8 cellular contexts compared by ENCODE assay signal in genomic region chr7:140230862-140231778, GRCh38. TPM values are rescaled to one million over a fixed set of nuclear protein-coding genes. Genes with fewer than 3 reads are reported as not detected.
DNase-seq lines count a peak whose midpoint lies in the region; ATAC-seq and TF ChIP-seq lines count a peak whose summit lies in the region.

No MANE protein-coding gene starts in this region.

- POLR2A ChIA-PET in CD8-positive, alpha-beta T cell (lab: Charles Lee): interaction anchor here (1.0 to 5.1 kb wide), 9 partner anchors 11 to 73 kb away, joined by 3 to 127 read pairs (median 6); partner anchors contain the start of gene KDM7A

- peak overlapping the region; percentile 92 for H3K4me3 Mint-ChIP-seq in CD8-positive, alpha-beta T cell
- peak overlapping the region; percentile 93 for H3K4me3 Mint-ChIP-seq in T-helper 1 cell treated with Interleukin-12 subunit alpha and Interleukin-12 subunit beta and Interleukin-4 antibody, amounts not matched to agents 30 μg/mL and 1 μg/mL, for 36 hours

- peak overlapping the region; percentile 78 for H3K4me2 ChIP-seq in skeletal muscle satellite cell (ENCODE audit: low read length)

- no peaks in the 10 kb centered on the region for H3K9me3 ChIP-seq in CD8-positive, alpha-beta T cell (ENCODE audit: low read length)
- no peaks in the 10 kb centered on the region for H3K9me3 ChIP-seq in iPS DF 6.9 (ENCODE audit: control insufficient read depth, insufficient read depth, low read length)
- no peaks in the 10 kb centered on the region for H3K9me3 ChIP-seq in skeletal muscle satellite cell (replicated peaks; ENCODE audit: low read length)

- peak overlapping the region; percentile 12 for H3K9ac ChIP-seq in skeletal muscle satellite cell (ENCODE audit: low read depth, low read length)

- peaks cover 40% of the 10 kb centered on the region for H3K4me1 Mint-ChIP-seq in CD8-positive, alpha-beta T cell (ENCODE audit: low read depth)
- H3K4me1 Mint-ChIP-seq in T-helper 1 cell treated with Interleukin-12 subunit alpha and Interleukin-12 subunit beta and Interleukin-4 antibody, amounts not matched to agents 30 μg/mL and 1 μg/mL, for 36 hours (ENCODE audit: low read depth): peaks cover 42% of the 10 kb centered on the region

- DNase-seq in CD8-positive, alpha-beta T cell: peak in 6 of 7 experiments; percentile 25 to 75 (median 54)
- peak; percentile 72 for DNase-seq in Jurkat, Clone E6-1 (ENCODE audit: low read depth, low spot score)
- DNase-seq in astrocyte of the hippocampus (ENCODE audit: low read depth, low spot score) (peak; percentile 62), iPS DF 6.9 (ENCODE audit: low read depth, low spot score) (peak; percentile 73)

- TF ChIP-seq CTCF in CD8-positive, alpha-beta T cell (IDR thresholded peaks at IDR 0.05): no peak

- H3K36me3 Mint-ChIP-seq in CD8-positive, alpha-beta T cell: peaks cover 3% of the 10 kb centered on the region
- H3K36me3 Mint-ChIP-seq in T-helper 1 cell treated with Interleukin-12 subunit alpha and Interleukin-12 subunit beta and Interleukin-4 antibody, amounts not matched to agents 30 μg/mL and 1 μg/mL, for 36 hours (ENCODE audit: low read depth): peaks cover 2% of the 10 kb centered on the region

- ATAC-seq in CD8-positive, alpha-beta T cell: peak; percentile 19
- ATAC-seq in HG03565 (IDR thresholded peaks at IDR 0.05; ENCODE audit: unreplicated experiment): no peak
- no peak for ATAC-seq in GM18517 (IDR thresholded peaks at IDR 0.05; ENCODE audit: unreplicated experiment)

- H3K4me3 ChIP-seq in CD8-positive, alpha-beta T cell (ENCODE audit: low read depth, low read length): peak overlapping the region; percentile 73
- peak overlapping the region; percentile 77 for H3K4me3 ChIP-seq in Jurkat, Clone E6-1 (ENCODE audit: low read length)
- peak overlapping the region; percentile 63; the same call in 1 of the 2 replicates for H3K4me3 ChIP-seq in iPS DF 6.9 (ENCODE audit: low read length)
- peak overlapping the region; percentile 71 for H3K4me3 ChIP-seq in skeletal muscle satellite cell (ENCODE audit: low read length)

- peaks cover 25% of the 10 kb centered on the region for H3K4me1 ChIP-seq in CD8-positive, alpha-beta T cell (ENCODE audit: insufficient read depth, low read length)
- no peaks in the 10 kb centered on the region for H3K4me1 ChIP-seq in iPS DF 6.9 (ENCODE audit: control insufficient read depth, insufficient read depth, low read length)
- peaks cover 14% of the 10 kb centered on the region for H3K4me1 ChIP-seq in skeletal muscle satellite cell (ENCODE audit: control insufficient read depth, insufficient read depth, low read length)

- no peaks in the 10 kb centered on the region for H3K9me3 Mint-ChIP-seq in CD8-positive, alpha-beta T cell
- no peaks in the 10 kb centered on the region for H3K9me3 Mint-ChIP-seq in T-helper 1 cell treated with Interleukin-12 subunit alpha and Interleukin-12 subunit beta and Interleukin-4 antibody, amounts not matched to agents 30 μg/mL and 1 μg/mL, for 36 hours

- no peaks in the 10 kb centered on the region for H3K27me3 ChIP-seq in CD8-positive, alpha-beta T cell (ENCODE audit: insufficient read depth, low read length)
- H3K27me3 ChIP-seq in iPS DF 6.9 (ENCODE audit: control insufficient read depth, insufficient read depth, low read length): no peaks in the 10 kb centered on the region
- H3K27me3 ChIP-seq in skeletal muscle satellite cell (ENCODE audit: control insufficient read depth, insufficient read depth, low read length): peaks cover 62% of the 10 kb centered on the region

- CTCF ChIA-PET in CD8-positive, alpha-beta T cell (lab: Charles Lee): interaction anchor here (0.8 to 6.4 kb wide), 5 partner anchors 21 to 73 kb away, joined by 3 to 35 read pairs (median 4); no protein-coding TSS in a partner anchor

- no peaks in the 10 kb centered on the region for H3K27me3 Mint-ChIP-seq in CD8-positive, alpha-beta T cell (ENCODE audit: low read depth)
- no peaks in the 10 kb centered on the region for H3K27me3 Mint-ChIP-seq in T-helper 1 cell treated with Interleukin-12 subunit alpha and Interleukin-12 subunit beta and Interleukin-4 antibody, amounts not matched to agents 30 μg/mL and 1 μg/mL, for 36 hours (ENCODE audit: low read depth)

- peak overlapping the region; percentile 100 for H3K27ac Mint-ChIP-seq in CD8-positive, alpha-beta T cell
- peak overlapping the region; percentile 93 for H3K27ac Mint-ChIP-seq in T-helper 1 cell treated with Interleukin-12 subunit alpha and Interleukin-12 subunit beta and Interleukin-4 antibody, amounts not matched to agents 30 μg/mL and 1 μg/mL, for 36 hours

- no CpG with 5 or more reads among the region's 60 CpGs for WGBS in iPS DF 6.9 (ENCODE audit: insufficient coverage, insufficient read length)

- peak overlapping the region; percentile 85 for H3K27ac ChIP-seq in CD8-positive, alpha-beta T cell (ENCODE audit: low read depth, low read length)
- H3K27ac ChIP-seq in iPS DF 6.9 (ENCODE audit: low read length): no peak overlapping the region

- intact Hi-C loops in CD8-positive, alpha-beta T cell (cut with DNase I, micrococcal nuclease): loop anchor here (1.0 to 10.0 kb wide), 12 partner anchors 20 to 889 kb away; partner anchors contain the start of genes PARP12 (in 2 of the 2), BRAF (in 1 of the 2), FMC1 (in 1 of the 2) and MKRN1 (in 1 of the 2)

- H3K36me3 ChIP-seq in CD8-positive, alpha-beta T cell (ENCODE audit: insufficient read depth, low read length): no peaks in the 10 kb centered on the region
- H3K36me3 ChIP-seq in iPS DF 6.9 (ENCODE audit: control insufficient read depth, insufficient read depth, low read length): no peaks in the 10 kb centered on the region
- no peaks in the 10 kb centered on the region for H3K36me3 ChIP-seq in skeletal muscle satellite cell (ENCODE audit: insufficient read depth, low read length)

RNA-seq across cellular contexts. Expression of gene KDM7A, which starts 54.3 kb away (rescaled TPM):
- total RNA-seq in CD8-positive, alpha-beta T cell: 10 to 100 TPM; 50.2 to 50.7 TPM
- polyA plus RNA-seq in Jurkat, Clone E6-1 (2012; ENCODE audit: insufficient read depth, insufficient read length): 4.7 TPM
- total RNA-seq in skeletal muscle satellite cell (2012; rRNA removed): 2.8 and 4.4 TPM in 2 replicates
